Comparison of ENCODE assay signal across 18 cellular contexts in the genomic region with DNA sequence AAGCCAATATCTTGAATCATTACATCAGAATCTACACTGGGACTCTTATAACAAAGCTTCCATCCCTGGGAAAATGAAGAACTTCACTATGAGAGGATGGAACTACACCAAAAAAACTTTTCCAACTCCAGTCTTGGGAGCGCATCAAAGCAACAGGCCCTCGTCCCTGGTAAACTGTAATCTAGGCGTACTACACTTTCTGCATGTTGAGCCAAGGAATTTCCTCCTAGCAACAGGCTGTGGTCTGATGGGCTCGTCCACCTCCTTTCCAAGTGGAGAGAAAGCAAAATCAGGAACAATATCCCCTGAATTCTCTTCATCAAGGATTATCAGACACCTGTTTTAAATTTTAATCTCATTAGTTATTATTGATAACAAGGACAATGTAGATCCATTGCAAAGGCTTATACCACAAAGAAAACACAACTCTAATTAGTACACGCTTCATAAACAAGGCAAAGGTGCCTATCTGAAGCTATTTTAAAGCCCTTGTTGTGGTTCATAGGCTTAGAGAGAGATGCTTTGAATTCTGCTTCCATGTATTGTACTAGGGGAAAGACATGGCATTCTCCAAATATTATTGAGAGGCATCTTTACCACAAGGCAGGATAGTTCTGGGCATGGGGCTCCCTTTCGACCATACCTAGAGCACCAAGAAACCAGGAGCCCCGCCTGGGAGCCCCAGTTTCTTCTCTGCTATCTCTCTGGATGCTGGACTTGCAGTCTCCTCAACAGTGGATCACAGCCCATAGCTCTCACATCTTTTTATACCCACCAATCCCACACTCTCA.
DNase-seq lines count a peak whose midpoint lies in the region; ATAC-seq and TF ChIP-seq lines count a peak whose summit lies in the region.
"Had no signal": no experiment of that assay in that cellular context is flagged by ENCODE, and none has a peak within 500 bp of the region (broad histone marks: within the 10 kb centered on the region; RNA-seq: fewer than 3 reads in every experiment).

No MANE protein-coding gene starts in this region.

- H3K4me3 ChIP-seq in astrocyte of the cerebellum (ENCODE audit: low read depth, low read length) = no peak overlapping the region
- no peak overlapping the region for H3K4me3 ChIP-seq in heart right ventricle
- no peak overlapping the region for H3K4me3 ChIP-seq in neural progenitor cell
- no peak overlapping the region for H3K4me3 ChIP-seq in smooth muscle cell
- H3K4me3 ChIP-seq: GM23248, pancreas, spleen, tibial nerve had no signal

- intact Hi-C loops in heart right ventricle (cut with DNase I) (loop anchor here in 2 of 10 donors (10.0 kb wide), 2 partner anchors 65 to 75 kb away; no protein-coding TSS in a partner anchor), sciatic nerve (cut with DNase I) (no loop called here)

- peaks cover 2% of the 10 kb centered on the region for H3K4me1 Mint-ChIP-seq in neural progenitor cell
- no peaks in the 10 kb centered on the region for H3K4me1 Mint-ChIP-seq in activated CD4-positive, alpha-beta T cell treated with anti-CD3 and anti-CD28 coated beads, Interleukin-2, amount 10 ng/mL, durations not matched to agents 7 days and 5 days
- H3K4me1 Mint-ChIP-seq: activated CD4-positive, alpha-beta T cell treated with anti-CD3 and anti-CD28 coated beads for 36 hours; CD8-positive, alpha-beta memory T cell had no signal

- H3K27ac Mint-ChIP-seq in neural progenitor cell = no peak overlapping the region
- no peak overlapping the region for H3K27ac Mint-ChIP-seq in activated CD4-positive, alpha-beta T cell treated with anti-CD3 and anti-CD28 coated beads, Interleukin-2, amount 10 ng/mL, durations not matched to agents 7 days and 5 days
- H3K27ac Mint-ChIP-seq: activated CD4-positive, alpha-beta T cell treated with anti-CD3 and anti-CD28 coated beads for 36 hours; CD8-positive, alpha-beta memory T cell had no signal

- in situ Hi-C loops in astrocyte of the cerebellum (cut with HindIII; ENCODE audit: low sequenced_read_pairs) = no loop called here

- H3K27me3 ChIP-seq in heart right ventricle (no peaks in the 10 kb centered on the region), neural progenitor cell (no peaks in the 10 kb centered on the region), smooth muscle cell (ENCODE audit: low read depth) (no peaks in the 10 kb centered on the region)
- H3K27me3 ChIP-seq: pancreas, spleen, tibial nerve had no signal

- TF ChIP-seq CTCF in astrocyte of the cerebellum (IDR thresholded peaks at IDR 0.05; ENCODE audit: low read depth, low read length, missing control alignments) = no peak
- TF ChIP-seq CTCF in heart right ventricle (IDR thresholded peaks at IDR 0.05) = no peak
- no peak for TF ChIP-seq CTCF in neural progenitor cell (IDR thresholded peaks at IDR 0.05)
- no peak for TF ChIP-seq CTCF in smooth muscle cell (IDR thresholded peaks at IDR 0.05; ENCODE audit: borderline replicate concordance, insufficient read depth, poor library complexity, severe bottlenecking)

- H2AFZ ChIP-seq in neural progenitor cell (replicated peaks) (no peak overlapping the region), smooth muscle cell (ENCODE audit: low read depth) (no peak overlapping the region)
- H2AFZ ChIP-seq: GM23248 had no signal

- DNase-seq in Daoy (ENCODE audit: low read depth) (peak; percentile 42), astrocyte of the cerebellum (ENCODE audit: low read depth) (peak; percentile 73), heart right ventricle (no peak), sciatic nerve (ENCODE audit: low spot score) (no peak), neural progenitor cell (ENCODE audit: low spot score) (no peak), NCI-H2196 (lab: John Stamatoyannopoulos, UW; ENCODE audit: unreplicated experiment) (no peak), smooth muscle cell (lab: John Stamatoyannopoulos, UW; ENCODE audit: unreplicated experiment) (no peak)
- DNase-seq in activated CD4-positive, alpha-beta T cell treated with anti-CD3 and anti-CD28 coated beads, Interleukin-2, amount 10 ng/mL, durations not matched to agents 7 days and 5 days = no peak
- DNase-seq: activated CD4-positive, alpha-beta T cell treated with anti-CD3 and anti-CD28 coated beads for 36 hours; activated CD8-positive, alpha-beta memory T cell treated with anti-CD3 and anti-CD28 coated beads, Interleukin-2, amount 50 U/mL, for 4 hours; activated gamma-delta T cell; CD8-positive, alpha-beta memory T cell; GM23248; NCI-H1436 treated with DMSO at 0.1 percent for 48 hours; NCI-H748 treated with DMSO at 0.1 percent for 48 hours; pancreas; spleen had no signal

- H3F3A ChIP-seq in neural progenitor cell (ENCODE audit: low read depth) (no peaks in the 10 kb centered on the region), smooth muscle cell (ENCODE audit: low read depth) (no peaks in the 10 kb centered on the region)

- H3K9me3 ChIP-seq in heart right ventricle (no peaks in the 10 kb centered on the region), neural progenitor cell (ENCODE audit: low read depth) (no peaks in the 10 kb centered on the region), smooth muscle cell (replicated peaks; ENCODE audit: low read depth) (no peaks in the 10 kb centered on the region)
- H3K9me3 ChIP-seq: pancreas, spleen, tibial nerve had no signal

- ATAC-seq in heart right ventricle (peak in 7 of 8 donors; percentile 13 to 65 (median 45)), sciatic nerve (peak; percentile 47)
- ATAC-seq: activated CD4-positive, alpha-beta T cell treated with anti-CD3 and anti-CD28 coated beads for 36 hours; pancreas had no signal

- no peaks in the 10 kb centered on the region for H3K9me3 Mint-ChIP-seq in neural progenitor cell
- H3K9me3 Mint-ChIP-seq in activated CD4-positive, alpha-beta T cell treated with anti-CD3 and anti-CD28 coated beads, Interleukin-2, amount 10 ng/mL, durations not matched to agents 7 days and 5 days = no peaks in the 10 kb centered on the region

- CTCF ChIA-PET in activated CD4-positive, alpha-beta T cell treated with anti-CD3 and anti-CD28 coated beads, Interleukin-2, amount 10 ng/mL, durations not matched to agents 7 days and 5 days (lab: Charles Lee) = no interaction called here

- H3K36me3 Mint-ChIP-seq in neural progenitor cell = peaks cover 2% of the 10 kb centered on the region
- H3K36me3 Mint-ChIP-seq in activated CD4-positive, alpha-beta T cell treated with anti-CD3 and anti-CD28 coated beads, Interleukin-2, amount 10 ng/mL, durations not matched to agents 7 days and 5 days (ENCODE audit: low read depth) = no peaks in the 10 kb centered on the region
- H3K36me3 Mint-ChIP-seq: CD8-positive, alpha-beta memory T cell had no signal

- peaks cover 3% of the 10 kb centered on the region for H3K27me3 Mint-ChIP-seq in neural progenitor cell (ENCODE audit: insufficient read depth, low read depth)
- no peaks in the 10 kb centered on the region for H3K27me3 Mint-ChIP-seq in activated CD4-positive, alpha-beta T cell treated with anti-CD3 and anti-CD28 coated beads, Interleukin-2, amount 10 ng/mL, durations not matched to agents 7 days and 5 days
- H3K27me3 Mint-ChIP-seq: CD8-positive, alpha-beta memory T cell had no signal

- no peaks in the 10 kb centered on the region for H3K79me2 ChIP-seq in neural progenitor cell (ENCODE audit: low read depth)
- H3K79me2 ChIP-seq in smooth muscle cell (ENCODE audit: low read depth) = no peaks in the 10 kb centered on the region

- no peak overlapping the region for H3K9ac ChIP-seq in neural progenitor cell
- no peak overlapping the region for H3K9ac ChIP-seq in smooth muscle cell (ENCODE audit: low read depth)
- H3K9ac ChIP-seq: GM23248 had no signal

- H4K20me1 ChIP-seq in neural progenitor cell (ENCODE audit: low read depth) = no peaks in the 10 kb centered on the region
- no peaks in the 10 kb centered on the region for H4K20me1 ChIP-seq in smooth muscle cell (ENCODE audit: low read depth)

- POLR2A ChIA-PET in activated CD4-positive, alpha-beta T cell treated with anti-CD3 and anti-CD28 coated beads, Interleukin-2, amount 10 ng/mL, durations not matched to agents 7 days and 5 days (lab: Charles Lee) = no interaction called here

- 38 to 52% methylated on average over 7 of the region's 7 CpGs for WGBS in heart right ventricle, 2 donors
- 89% methylated on average over 7 of the region's 7 CpGs for WGBS in smooth muscle cell (ENCODE audit: low lambda C conversion rate)

- H3K4me1 ChIP-seq in heart right ventricle (peaks cover 11 to 89% (median 70%) of the 10 kb centered on the region in 9 donors), neural progenitor cell (no peaks in the 10 kb centered on the region), smooth muscle cell (ENCODE audit: low read depth) (no peaks in the 10 kb centered on the region)

- no peak overlapping the region for H3K4me3 Mint-ChIP-seq in neural progenitor cell
- no peak overlapping the region for H3K4me3 Mint-ChIP-seq in activated CD4-positive, alpha-beta T cell treated with anti-CD3 and anti-CD28 coated beads, Interleukin-2, amount 10 ng/mL, durations not matched to agents 7 days and 5 days
- H3K4me3 Mint-ChIP-seq: activated CD4-positive, alpha-beta T cell treated with anti-CD3 and anti-CD28 coated beads for 36 hours; CD8-positive, alpha-beta memory T cell had no signal

- H3K27ac ChIP-seq in heart right ventricle (peak overlapping the region; percentile 10 to 79 (median 58)), neural progenitor cell (no peak overlapping the region), smooth muscle cell (ENCODE audit: low read depth) (no peak overlapping the region)
- H3K27ac ChIP-seq: GM23248, pancreas, spleen had no signal

- peaks cover 0 to 9% (median 0%) of the 10 kb centered on the region in 9 donors for H3K36me3 ChIP-seq in heart right ventricle
- no peaks in the 10 kb centered on the region for H3K36me3 ChIP-seq in neural progenitor cell
- H3K36me3 ChIP-seq in smooth muscle cell (ENCODE audit: low read depth) = no peaks in the 10 kb centered on the region
- H3K36me3 ChIP-seq: pancreas, spleen, tibial nerve had no signal

- H3K4me2 ChIP-seq in neural progenitor cell = no peak overlapping the region
- no peak overlapping the region for H3K4me2 ChIP-seq in smooth muscle cell

Comparison
In these comparisons a context has a peak if more than half of its experiments do, and no peak if none do; other contexts are left out.
1. DNase-seq: peak in Daoy (single experiment) and astrocyte of the cerebellum (single experiment); none in heart right ventricle (0 of 2), sciatic nerve (single experiment), neural progenitor cell (single experiment), NCI-H2196 (single experiment), smooth muscle cell (single experiment) and activated CD4-positive, alpha-beta T cell treated with anti-CD3 and anti-CD28 coated beads, Interleukin-2, amount 10 ng/mL, durations not matched to agents 7 days and 5 days (single experiment).
2. H3K27ac ChIP-seq: peak in heart right ventricle (10 of 10); none in neural progenitor cell (single experiment) and smooth muscle cell (single experiment).